1 cellular context compared by ENCODE assay signal in the genomic region with DNA sequence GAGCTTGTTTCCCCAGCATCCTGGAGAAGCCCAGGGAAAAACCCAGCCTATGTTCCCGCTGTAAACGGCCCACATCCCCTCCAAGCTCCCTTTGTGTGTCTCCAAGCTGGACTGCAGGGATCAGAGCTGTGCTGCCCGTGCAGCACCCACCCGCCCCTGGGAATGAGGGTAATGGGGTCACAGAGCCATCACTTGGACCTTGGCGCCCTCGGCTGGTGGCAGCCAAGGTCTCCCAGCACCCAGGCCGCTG.
TF ChIP-seq lines count a peak whose summit lies in the region.

No MANE protein-coding gene starts in this region.

TF ChIP-seq in HepG2, 621 proteins besides CTCF, POLR2A, EP300 and RAD21 (continues in another document):
- TF ChIP-seq TARDBP (CRISPR knock-in tag; IDR thresholded peaks at IDR 0.05) = peak; percentile 63; the same call in 1 of the 2 replicates
- TF ChIP-seq SIN3B (IDR thresholded peaks at IDR 0.05; ENCODE audit: low read length) = no peak
- peak; percentile 12; the same call in 1 of the 2 replicates for TF ChIP-seq SOX5 (CRISPR knock-in tag; IDR thresholded peaks at IDR 0.05; ENCODE audit: borderline replicate concordance)
- TF ChIP-seq PAX8 (CRISPR knock-in tag; IDR thresholded peaks at IDR 0.05; ENCODE audit: borderline replicate concordance) = 0 out of 2 replicates have a peak, but pooled peaks have one; percentile 55
- peak; percentile 71; the same call in 1 of the 2 replicates for TF ChIP-seq ZNF670 (CRISPR knock-in tag; IDR thresholded peaks at IDR 0.05; ENCODE audit: borderline replicate concordance)
- TF ChIP-seq, protein P1, sequence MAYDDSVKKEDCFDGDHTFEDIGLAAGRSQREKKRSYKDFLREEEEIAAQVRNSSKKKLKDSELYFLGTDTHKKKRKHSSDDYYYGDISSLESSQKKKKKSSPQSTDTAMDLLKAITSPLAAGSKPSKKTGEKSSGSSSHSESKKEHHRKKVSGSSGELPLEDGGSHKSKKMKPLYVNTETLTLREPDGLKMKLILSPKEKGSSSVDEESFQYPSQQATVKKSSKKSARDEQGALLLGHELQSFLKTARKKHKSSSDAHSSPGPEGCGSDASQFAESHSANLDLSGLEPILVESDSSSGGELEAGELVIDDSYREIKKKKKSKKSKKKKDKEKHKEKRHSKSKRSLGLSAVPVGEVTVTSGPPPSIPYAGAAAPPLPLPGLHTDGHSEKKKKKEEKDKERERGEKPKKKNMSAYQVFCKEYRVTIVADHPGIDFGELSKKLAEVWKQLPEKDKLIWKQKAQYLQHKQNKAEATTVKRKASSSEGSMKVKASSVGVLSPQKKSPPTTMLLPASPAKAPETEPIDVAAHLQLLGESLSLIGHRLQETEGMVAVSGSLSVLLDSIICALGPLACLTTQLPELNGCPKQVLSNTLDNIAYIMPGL (CRISPR knock-in tag; IDR thresholded peaks at IDR 0.05; ENCODE audit: borderline replicate concordance in 1 of 2, low read depth in 1 of 2) = peak in 1 of 2 experiments; percentile 87; a peak in 3 of 4 replicates
- TF ChIP-seq MTF1 (CRISPR knock-in tag; IDR thresholded peaks at IDR 0.05) = no peak
- 0 out of 2 replicates have a peak, but pooled peaks have one; percentile 48 for TF ChIP-seq ZNF609 (CRISPR knock-in tag; IDR thresholded peaks at IDR 0.05; ENCODE audit: borderline replicate concordance)
- peak; percentile 20; the same call in 1 of the 2 replicates for TF ChIP-seq ZNF124 (CRISPR knock-in tag; IDR thresholded peaks at IDR 0.05)
- TF ChIP-seq, protein P2, sequence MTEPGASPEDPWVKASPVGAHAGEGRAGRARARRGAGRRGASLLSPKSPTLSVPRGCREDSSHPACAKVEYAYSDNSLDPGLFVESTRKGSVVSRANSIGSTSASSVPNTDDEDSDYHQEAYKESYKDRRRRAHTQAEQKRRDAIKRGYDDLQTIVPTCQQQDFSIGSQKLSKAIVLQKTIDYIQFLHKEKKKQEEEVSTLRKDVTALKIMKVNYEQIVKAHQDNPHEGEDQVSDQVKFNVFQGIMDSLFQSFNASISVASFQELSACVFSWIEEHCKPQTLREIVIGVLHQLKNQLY (CRISPR knock-in tag; IDR thresholded peaks at IDR 0.05) = no peak
- TF ChIP-seq PITX1 (CRISPR knock-in tag; IDR thresholded peaks at IDR 0.05) = no peak
- TF ChIP-seq ARNT2 (CRISPR knock-in tag; IDR thresholded peaks at IDR 0.05; ENCODE audit: low read depth) = no peak
- 0 out of 2 replicates have a peak, but pooled peaks have one; percentile 21 for TF ChIP-seq ZNF3 (CRISPR knock-in tag; IDR thresholded peaks at IDR 0.05)
- peak; percentile 59 for TF ChIP-seq GATAD2A (CRISPR knock-in tag; IDR thresholded peaks at IDR 0.05)
- TF ChIP-seq NR2F1 (CRISPR knock-in tag; IDR thresholded peaks at IDR 0.05) = peak in 1 of 2 experiments; percentile 60; a peak in 1 of 4 replicates
- no peak for TF ChIP-seq ATRX (CRISPR knock-in tag; IDR thresholded peaks at IDR 0.05; ENCODE audit: borderline replicate concordance)
- TF ChIP-seq RXRA (CRISPR knock-in tag; IDR thresholded peaks at IDR 0.05) = peak; percentile 86
- TF ChIP-seq, protein P3, sequence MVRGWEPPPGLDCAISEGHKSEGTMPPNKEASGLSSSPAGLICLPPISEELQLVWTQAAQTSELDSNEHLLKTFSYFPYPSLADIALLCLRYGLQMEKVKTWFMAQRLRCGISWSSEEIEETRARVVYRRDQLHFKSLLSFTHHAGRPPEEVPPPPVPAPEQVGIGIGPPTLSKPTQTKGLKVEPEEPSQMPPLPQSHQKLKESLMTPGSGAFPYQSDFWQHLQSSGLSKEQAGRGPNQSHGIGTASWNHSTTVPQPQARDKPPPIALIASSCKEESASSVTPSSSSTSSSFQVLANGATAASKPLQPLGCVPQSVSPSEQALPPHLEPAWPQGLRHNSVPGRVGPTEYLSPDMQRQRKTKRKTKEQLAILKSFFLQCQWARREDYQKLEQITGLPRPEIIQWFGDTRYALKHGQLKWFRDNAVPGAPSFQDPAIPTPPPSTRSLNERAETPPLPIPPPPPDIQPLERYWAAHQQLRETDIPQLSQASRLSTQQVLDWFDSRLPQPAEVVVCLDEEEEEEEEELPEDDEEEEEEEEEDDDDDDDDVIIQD (CRISPR knock-in tag; IDR thresholded peaks at IDR 0.05; ENCODE audit: low read depth) = peak; percentile 64; the same call in 1 of the 2 replicates
- TF ChIP-seq ZNF850 (CRISPR knock-in tag; conservative IDR thresholded peaks at IDR 0.05) = 0 out of 2 replicates have a peak, but pooled peaks have one; percentile 41
- no peak for TF ChIP-seq ZNF33B (CRISPR knock-in tag; IDR thresholded peaks at IDR 0.05)
- TF ChIP-seq EEA1 (CRISPR knock-in tag; IDR thresholded peaks at IDR 0.05; ENCODE audit: borderline replicate concordance) = 0 out of 2 replicates have a peak, but pooled peaks have one; percentile 3
- TF ChIP-seq CBFB (CRISPR knock-in tag; IDR thresholded peaks at IDR 0.05) = no peak
- TF ChIP-seq ZMYM3 (CRISPR knock-in tag; IDR thresholded peaks at IDR 0.05) = 0 out of 2 replicates have a peak, but pooled peaks have one; percentile 23
- TF ChIP-seq ZNF619 (CRISPR knock-in tag; IDR thresholded peaks at IDR 0.05) = peak; percentile 32; the same call in 1 of the 2 replicates
- peak; percentile 83; the same call in 1 of the 2 replicates for TF ChIP-seq ZBTB7A (CRISPR knock-in tag; IDR thresholded peaks at IDR 0.05)
- TF ChIP-seq, protein P4, sequence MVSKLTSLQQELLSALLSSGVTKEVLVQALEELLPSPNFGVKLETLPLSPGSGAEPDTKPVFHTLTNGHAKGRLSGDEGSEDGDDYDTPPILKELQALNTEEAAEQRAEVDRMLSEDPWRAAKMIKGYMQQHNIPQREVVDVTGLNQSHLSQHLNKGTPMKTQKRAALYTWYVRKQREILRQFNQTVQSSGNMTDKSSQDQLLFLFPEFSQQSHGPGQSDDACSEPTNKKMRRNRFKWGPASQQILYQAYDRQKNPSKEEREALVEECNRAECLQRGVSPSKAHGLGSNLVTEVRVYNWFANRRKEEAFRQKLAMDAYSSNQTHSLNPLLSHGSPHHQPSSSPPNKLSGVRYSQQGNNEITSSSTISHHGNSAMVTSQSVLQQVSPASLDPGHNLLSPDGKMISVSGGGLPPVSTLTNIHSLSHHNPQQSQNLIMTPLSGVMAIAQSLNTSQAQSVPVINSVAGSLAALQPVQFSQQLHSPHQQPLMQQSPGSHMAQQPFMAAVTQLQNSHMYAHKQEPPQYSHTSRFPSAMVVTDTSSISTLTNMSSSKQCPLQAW (CRISPR knock-in tag; IDR thresholded peaks at IDR 0.05) = peak; percentile 85; the same call in 1 of the 2 replicates
- peak; percentile 57; the same call in 1 of the 2 replicates for TF ChIP-seq ZNF350 (CRISPR knock-in tag; IDR thresholded peaks at IDR 0.05; ENCODE audit: borderline replicate concordance, low read depth)
- peak; percentile 73 for TF ChIP-seq RXRB (CRISPR knock-in tag; IDR thresholded peaks at IDR 0.05; ENCODE audit: borderline replicate concordance)
- TF ChIP-seq ATF5 (CRISPR knock-in tag; IDR thresholded peaks at IDR 0.05; ENCODE audit: low read depth) = peak; percentile 60; the same call in 1 of the 2 replicates
- TF ChIP-seq, protein P5, sequence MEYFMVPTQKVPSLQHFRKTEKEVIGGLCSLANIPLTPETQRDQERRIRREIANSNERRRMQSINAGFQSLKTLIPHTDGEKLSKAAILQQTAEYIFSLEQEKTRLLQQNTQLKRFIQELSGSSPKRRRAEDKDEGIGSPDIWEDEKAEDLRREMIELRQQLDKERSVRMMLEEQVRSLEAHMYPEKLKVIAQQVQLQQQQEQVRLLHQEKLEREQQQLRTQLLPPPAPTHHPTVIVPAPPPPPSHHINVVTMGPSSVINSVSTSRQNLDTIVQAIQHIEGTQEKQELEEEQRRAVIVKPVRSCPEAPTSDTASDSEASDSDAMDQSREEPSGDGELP (IDR thresholded peaks at IDR 0.05; ENCODE audit: borderline replicate concordance, low read depth) = peak; percentile 39; the same call in 1 of the 2 replicates
- no peak for TF ChIP-seq CERS6 (CRISPR knock-in tag; IDR thresholded peaks at IDR 0.05)
- 0 out of 2 replicates have a peak, but pooled peaks have one; percentile 41 for TF ChIP-seq KMT2A (CRISPR knock-in tag; IDR thresholded peaks at IDR 0.05)
- no peak for TF ChIP-seq MAFG (CRISPR knock-in tag; IDR thresholded peaks at IDR 0.05)
- TF ChIP-seq YY1 (IDR thresholded peaks at IDR 0.05; ENCODE audit: insufficient read depth, insufficient replicate concordance, low read depth, low read length) = peak; percentile 42
- peak; percentile 43 for TF ChIP-seq THAP11 (CRISPR knock-in tag; IDR thresholded peaks at IDR 0.05)
- peak; percentile 25; the same call in 1 of the 2 replicates for TF ChIP-seq CBX5 (CRISPR knock-in tag; IDR thresholded peaks at IDR 0.05; ENCODE audit: borderline replicate concordance)
- 0 out of 2 replicates have a peak, but pooled peaks have one; percentile 38 for TF ChIP-seq ZBTB7B (CRISPR knock-in tag; IDR thresholded peaks at IDR 0.05)
- peak; percentile 78; the same call in 1 of the 2 replicates for TF ChIP-seq THRA (CRISPR knock-in tag; IDR thresholded peaks at IDR 0.05; ENCODE audit: borderline replicate concordance)
- TF ChIP-seq ZXDC (CRISPR knock-in tag; IDR thresholded peaks at IDR 0.05) = peak; percentile 2; the same call in 1 of the 2 replicates
- TF ChIP-seq ARNTL (CRISPR knock-in tag; IDR thresholded peaks at IDR 0.05) = peak; percentile 61; the same call in 1 of the 2 replicates
